Comparison of ENCODE assay signal across 1 cellular context in the genomic region with DNA sequence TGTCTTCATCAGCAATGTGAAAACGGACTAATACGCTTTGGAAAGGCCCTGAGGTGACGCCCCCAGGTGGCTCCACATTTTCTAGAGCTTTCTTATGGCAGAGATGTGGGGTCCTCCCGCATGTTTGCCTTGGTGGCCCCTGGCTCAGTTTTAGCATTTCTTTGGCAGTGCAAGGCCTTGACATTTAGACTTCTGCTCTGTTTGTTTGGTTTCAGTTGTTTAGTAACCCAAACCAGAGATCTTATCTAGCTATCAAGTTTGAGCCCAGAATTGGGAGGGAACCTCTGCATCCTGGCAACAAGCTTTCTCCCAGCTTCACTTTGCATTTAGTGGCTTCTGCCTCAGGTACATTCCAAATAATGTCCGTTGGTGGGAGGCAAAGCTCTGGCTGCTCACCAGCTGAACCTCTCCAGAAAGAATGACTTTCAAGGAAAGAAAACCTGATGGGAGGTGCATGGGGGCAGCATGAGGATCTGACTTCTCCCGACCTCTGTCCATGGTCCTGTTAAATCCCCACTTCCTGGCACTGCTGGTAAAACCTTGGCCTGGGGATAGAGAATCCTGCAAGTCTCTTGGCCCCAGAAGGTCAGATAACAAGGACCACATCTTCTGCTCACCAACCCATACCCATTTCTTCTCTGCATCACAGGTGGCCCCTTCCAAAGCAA.
TF ChIP-seq lines count a peak whose summit lies in the region.

No MANE protein-coding gene starts in this region.

TF ChIP-seq in HCT116, 20 proteins besides CTCF, POLR2A, EP300 and RAD21:
- TF ChIP-seq, protein P1, sequence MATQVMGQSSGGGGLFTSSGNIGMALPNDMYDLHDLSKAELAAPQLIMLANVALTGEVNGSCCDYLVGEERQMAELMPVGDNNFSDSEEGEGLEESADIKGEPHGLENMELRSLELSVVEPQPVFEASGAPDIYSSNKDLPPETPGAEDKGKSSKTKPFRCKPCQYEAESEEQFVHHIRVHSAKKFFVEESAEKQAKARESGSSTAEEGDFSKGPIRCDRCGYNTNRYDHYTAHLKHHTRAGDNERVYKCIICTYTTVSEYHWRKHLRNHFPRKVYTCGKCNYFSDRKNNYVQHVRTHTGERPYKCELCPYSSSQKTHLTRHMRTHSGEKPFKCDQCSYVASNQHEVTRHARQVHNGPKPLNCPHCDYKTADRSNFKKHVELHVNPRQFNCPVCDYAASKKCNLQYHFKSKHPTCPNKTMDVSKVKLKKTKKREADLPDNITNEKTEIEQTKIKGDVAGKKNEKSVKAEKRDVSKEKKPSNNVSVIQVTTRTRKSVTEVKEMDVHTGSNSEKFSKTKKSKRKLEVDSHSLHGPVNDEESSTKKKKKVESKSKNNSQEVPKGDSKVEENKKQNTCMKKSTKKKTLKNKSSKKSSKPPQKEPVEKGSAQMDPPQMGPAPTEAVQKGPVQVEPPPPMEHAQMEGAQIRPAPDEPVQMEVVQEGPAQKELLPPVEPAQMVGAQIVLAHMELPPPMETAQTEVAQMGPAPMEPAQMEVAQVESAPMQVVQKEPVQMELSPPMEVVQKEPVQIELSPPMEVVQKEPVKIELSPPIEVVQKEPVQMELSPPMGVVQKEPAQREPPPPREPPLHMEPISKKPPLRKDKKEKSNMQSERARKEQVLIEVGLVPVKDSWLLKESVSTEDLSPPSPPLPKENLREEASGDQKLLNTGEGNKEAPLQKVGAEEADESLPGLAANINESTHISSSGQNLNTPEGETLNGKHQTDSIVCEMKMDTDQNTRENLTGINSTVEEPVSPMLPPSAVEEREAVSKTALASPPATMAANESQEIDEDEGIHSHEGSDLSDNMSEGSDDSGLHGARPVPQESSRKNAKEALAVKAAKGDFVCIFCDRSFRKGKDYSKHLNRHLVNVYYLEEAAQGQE (IDR thresholded peaks at IDR 0.05; ENCODE audit: low read depth): peak; percentile 48
- TF ChIP-seq YY1 (IDR thresholded peaks at IDR 0.05; ENCODE audit: extremely low read depth, insufficient replicate concordance, low read depth, low read length): no peak
